Comparison of ENCODE assay signal across 10 cellular contexts in the genomic region with DNA sequence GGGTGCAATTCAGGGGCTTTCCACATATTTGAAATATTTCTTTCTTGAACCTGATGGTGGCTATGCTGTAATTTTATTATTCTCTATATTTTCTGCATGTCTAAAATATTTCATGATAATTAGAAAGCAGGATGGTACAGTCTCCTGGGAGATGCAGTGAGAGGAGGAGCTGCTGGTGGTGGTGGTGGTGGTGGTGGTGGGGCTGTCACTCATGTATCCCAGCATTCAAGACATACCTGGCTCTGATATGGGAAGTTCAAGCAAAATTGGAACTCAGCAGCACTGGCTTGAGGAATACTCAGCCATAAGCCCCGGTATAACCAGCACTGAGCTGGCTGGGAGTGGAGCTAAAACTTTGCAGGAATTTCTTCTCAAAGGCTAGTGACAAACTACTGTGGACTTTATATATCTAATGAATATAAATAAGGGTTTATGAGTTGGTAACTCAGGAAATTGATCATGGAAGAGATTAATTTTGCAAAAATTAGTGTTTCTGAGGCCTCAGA.
DNase-seq lines count a peak whose midpoint lies in the region; ATAC-seq and TF ChIP-seq lines count a peak whose summit lies in the region.
"Had no signal": no experiment of that assay in that cellular context is flagged by ENCODE, and none has a peak within 500 bp of the region (broad histone marks: within the 10 kb centered on the region; RNA-seq: fewer than 3 reads in every experiment).

No MANE protein-coding gene starts in this region.

- H3K27ac ChIP-seq in OCI-LY3 (ENCODE audit: low read length), result no peak overlapping the region

- H3K9me3 ChIP-seq in OCI-LY3 (ENCODE audit: insufficient read depth, low read length), result no peaks in the 10 kb centered on the region

- in situ Hi-C loops in KBM-7 (cut with MboI; ENCODE audit: low pct_unique_long_range_greater_than_20kb, low sequenced_read_pairs), result loop anchor here (10.0 kb wide), 1 partner anchor 241 kb away; no protein-coding TSS in a partner anchor

- H3K4me3 ChIP-seq in OCI-LY3 (ENCODE audit: low read length), result peak overlapping the region; percentile 16; the same call in 1 of the 2 replicates

- peaks cover 22% of the 10 kb centered on the region for H3K36me3 Mint-ChIP-seq in activated naive CD8-positive, alpha-beta T cell
- peaks cover 25% of the 10 kb centered on the region for H3K36me3 Mint-ChIP-seq in activated naive CD8-positive, alpha-beta T cell treated with anti-CD3 and anti-CD28 coated beads, Interleukin-2, amount 50 U/mL, for 24 hours (ENCODE audit: low read depth)
- H3K36me3 Mint-ChIP-seq in effector memory CD8-positive, alpha-beta T cell (ENCODE audit: insufficient read depth), result peaks cover 33% of the 10 kb centered on the region
- peaks cover 56% of the 10 kb centered on the region for H3K36me3 Mint-ChIP-seq in stimulated activated effector memory CD8-positive, alpha-beta T cell treated with anti-CD3 and anti-CD28 coated beads, Interleukin-12 subunit alpha, Interleukin-12 subunit beta, amount 100 ng/mL, for 72 hours
- H3K36me3 Mint-ChIP-seq in stimulated activated naive B cell treated with anti-CD40 and anti-IgM and Interleukin-4, amounts not matched to agents 10 μg/mL and 1 μg/mL and 100 μg/mL, for 72 hours, result peaks cover 33 to 50% of the 10 kb centered on the region in 2 donors

- H3K27me3 ChIP-seq in OCI-LY3 (ENCODE audit: low read depth, low read length), result peaks cover 21% of the 10 kb centered on the region

- H4K20me1 ChIP-seq in OCI-LY3 (ENCODE audit: insufficient read depth, low read length), result no peaks in the 10 kb centered on the region

- no peak overlapping the region for H3K9ac ChIP-seq in OCI-LY3 (ENCODE audit: low read length)

- peaks cover 18% of the 10 kb centered on the region for H3K4me1 ChIP-seq in OCI-LY3 (ENCODE audit: low read length)

- peak overlapping the region; percentile 6 for H3K27ac Mint-ChIP-seq in activated naive CD8-positive, alpha-beta T cell
- no peak overlapping the region for H3K27ac Mint-ChIP-seq in activated naive CD8-positive, alpha-beta T cell treated with anti-CD3 and anti-CD28 coated beads, Interleukin-2, amount 50 U/mL, for 24 hours
- H3K27ac Mint-ChIP-seq in effector memory CD8-positive, alpha-beta T cell, result peak overlapping the region; percentile 38 to 70
- no peak overlapping the region for H3K27ac Mint-ChIP-seq in stimulated activated effector memory CD8-positive, alpha-beta T cell treated with anti-CD3 and anti-CD28 coated beads, Interleukin-12 subunit alpha, Interleukin-12 subunit beta, amount 100 ng/mL, for 72 hours
- H3K27ac Mint-ChIP-seq in stimulated activated naive B cell treated with anti-CD40 and anti-IgM and Interleukin-4, amounts not matched to agents 10 μg/mL and 1 μg/mL and 100 μg/mL, for 72 hours, result no peak overlapping the region

- no peak for DNase-seq in activated naive CD8-positive, alpha-beta T cell treated with anti-CD3 and anti-CD28 coated beads, Interleukin-2, amount 50 U/mL, for 24 hours
- no peak for DNase-seq in effector memory CD8-positive, alpha-beta T cell
- no peak for DNase-seq in stimulated activated effector memory CD8-positive, alpha-beta T cell treated with anti-CD3 and anti-CD28 coated beads, Interleukin-12 subunit alpha, Interleukin-12 subunit beta, amount 100 ng/mL, for 72 hours (ENCODE audit: low spot score in 2 of 2)
- DNase-seq in KBM-7, result no peak
- DNase-seq in stimulated activated naive B cell treated with anti-CD40 and anti-IgM and Interleukin-4, amounts not matched to agents 10 μg/mL and 1 μg/mL and 100 μg/mL, for 72 hours, result no peak
- DNase-seq: DMS 273 treated with DMSO at 0.1 percent for 48 hours, SIG-M5 had no signal

- H3K4me3 Mint-ChIP-seq in activated naive CD8-positive, alpha-beta T cell, result peak overlapping the region; percentile 65
- no peak overlapping the region for H3K4me3 Mint-ChIP-seq in activated naive CD8-positive, alpha-beta T cell treated with anti-CD3 and anti-CD28 coated beads, Interleukin-2, amount 50 U/mL, for 24 hours
- H3K4me3 Mint-ChIP-seq in effector memory CD8-positive, alpha-beta T cell, result peak overlapping the region; percentile 68 to 77
- H3K4me3 Mint-ChIP-seq in stimulated activated effector memory CD8-positive, alpha-beta T cell treated with anti-CD3 and anti-CD28 coated beads, Interleukin-12 subunit alpha, Interleukin-12 subunit beta, amount 100 ng/mL, for 72 hours, result peak overlapping the region; percentile 27
- no peak overlapping the region for H3K4me3 Mint-ChIP-seq in stimulated activated naive B cell treated with anti-CD40 and anti-IgM and Interleukin-4, amounts not matched to agents 10 μg/mL and 1 μg/mL and 100 μg/mL, for 72 hours

- no peaks in the 10 kb centered on the region for H3K27me3 Mint-ChIP-seq in activated naive CD8-positive, alpha-beta T cell
- no peaks in the 10 kb centered on the region for H3K27me3 Mint-ChIP-seq in activated naive CD8-positive, alpha-beta T cell treated with anti-CD3 and anti-CD28 coated beads, Interleukin-2, amount 50 U/mL, for 24 hours
- H3K27me3 Mint-ChIP-seq in effector memory CD8-positive, alpha-beta T cell, result no peaks in the 10 kb centered on the region
- H3K27me3 Mint-ChIP-seq in stimulated activated naive B cell treated with anti-CD40 and anti-IgM and Interleukin-4, amounts not matched to agents 10 μg/mL and 1 μg/mL and 100 μg/mL, for 72 hours, result no peaks in the 10 kb centered on the region

- no peak for TF ChIP-seq CTCF in OCI-LY3 (IDR thresholded peaks at IDR 0.05; ENCODE audit: low read depth, low read length)

- no peak overlapping the region for H2AFZ ChIP-seq in OCI-LY3 (ENCODE audit: low read depth, low read length)

- no peaks in the 10 kb centered on the region for H3K9me3 Mint-ChIP-seq in activated naive CD8-positive, alpha-beta T cell (ENCODE audit: low read depth)
- no peaks in the 10 kb centered on the region for H3K9me3 Mint-ChIP-seq in activated naive CD8-positive, alpha-beta T cell treated with anti-CD3 and anti-CD28 coated beads, Interleukin-2, amount 50 U/mL, for 24 hours
- no peaks in the 10 kb centered on the region for H3K9me3 Mint-ChIP-seq in effector memory CD8-positive, alpha-beta T cell
- H3K9me3 Mint-ChIP-seq in stimulated activated effector memory CD8-positive, alpha-beta T cell treated with anti-CD3 and anti-CD28 coated beads, Interleukin-12 subunit alpha, Interleukin-12 subunit beta, amount 100 ng/mL, for 72 hours, result no peaks in the 10 kb centered on the region
- H3K9me3 Mint-ChIP-seq in stimulated activated naive B cell treated with anti-CD40 and anti-IgM and Interleukin-4, amounts not matched to agents 10 μg/mL and 1 μg/mL and 100 μg/mL, for 72 hours, result peaks cover 1 to 5% of the 10 kb centered on the region in 2 donors

- H3K4me2 ChIP-seq in OCI-LY3 (ENCODE audit: low read length), result peak overlapping the region; percentile 53

- ATAC-seq in activated naive CD8-positive, alpha-beta T cell treated with anti-CD3 and anti-CD28 coated beads, Interleukin-2, amount 50 U/mL, for 24 hours, result no peak
- no peak for ATAC-seq in effector memory CD8-positive, alpha-beta T cell (replicated peaks)
- ATAC-seq in stimulated activated effector memory CD8-positive, alpha-beta T cell treated with anti-CD3 and anti-CD28 coated beads, Interleukin-12 subunit alpha, Interleukin-12 subunit beta, amount 100 ng/mL, for 72 hours, result no peak
- no peak for ATAC-seq in stimulated activated naive B cell treated with anti-CD40 and anti-IgM and Interleukin-4, amounts not matched to agents 10 μg/mL and 1 μg/mL and 100 μg/mL, for 72 hours (replicated peaks)
- no peak for ATAC-seq in GM18873 (IDR thresholded peaks at IDR 0.05; ENCODE audit: low FRiP score, unreplicated experiment)

- H3K36me3 ChIP-seq in OCI-LY3 (replicated peaks; ENCODE audit: low read depth, low read length), result no peaks in the 10 kb centered on the region

- H3K79me2 ChIP-seq in OCI-LY3 (ENCODE audit: low read length), result no peaks in the 10 kb centered on the region

- peaks cover 52% of the 10 kb centered on the region for H3K4me1 Mint-ChIP-seq in activated naive CD8-positive, alpha-beta T cell (ENCODE audit: low read depth)
- peaks cover 40% of the 10 kb centered on the region for H3K4me1 Mint-ChIP-seq in activated naive CD8-positive, alpha-beta T cell treated with anti-CD3 and anti-CD28 coated beads, Interleukin-2, amount 50 U/mL, for 24 hours
- peaks cover 46 to 58% of the 10 kb centered on the region in 2 donors for H3K4me1 Mint-ChIP-seq in effector memory CD8-positive, alpha-beta T cell (ENCODE audit: low read depth in 2 of 2)
- peaks cover 56% of the 10 kb centered on the region for H3K4me1 Mint-ChIP-seq in stimulated activated effector memory CD8-positive, alpha-beta T cell treated with anti-CD3 and anti-CD28 coated beads, Interleukin-12 subunit alpha, Interleukin-12 subunit beta, amount 100 ng/mL, for 72 hours
- peaks cover 30 to 47% of the 10 kb centered on the region in 2 donors for H3K4me1 Mint-ChIP-seq in stimulated activated naive B cell treated with anti-CD40 and anti-IgM and Interleukin-4, amounts not matched to agents 10 μg/mL and 1 μg/mL and 100 μg/mL, for 72 hours

Comparison
In these comparisons a context has a peak if more than half of its experiments do, and no peak if none do; other contexts are left out.
1. H3K27ac Mint-ChIP-seq: peak in activated naive CD8-positive, alpha-beta T cell (single experiment) and effector memory CD8-positive, alpha-beta T cell (2 of 2); none in activated naive CD8-positive, alpha-beta T cell treated with anti-CD3 and anti-CD28 coated beads, Interleukin-2, amount 50 U/mL, for 24 hours (single experiment), stimulated activated effector memory CD8-positive, alpha-beta T cell treated with anti-CD3 and anti-CD28 coated beads, Interleukin-12 subunit alpha, Interleukin-12 subunit beta, amount 100 ng/mL, for 72 hours (single experiment) and stimulated activated naive B cell treated with anti-CD40 and anti-IgM and Interleukin-4, amounts not matched to agents 10 μg/mL and 1 μg/mL and 100 μg/mL, for 72 hours (single experiment).
2. H3K4me3 Mint-ChIP-seq: peak in activated naive CD8-positive, alpha-beta T cell (single experiment), effector memory CD8-positive, alpha-beta T cell (2 of 2) and stimulated activated effector memory CD8-positive, alpha-beta T cell treated with anti-CD3 and anti-CD28 coated beads, Interleukin-12 subunit alpha, Interleukin-12 subunit beta, amount 100 ng/mL, for 72 hours (single experiment); none in activated naive CD8-positive, alpha-beta T cell treated with anti-CD3 and anti-CD28 coated beads, Interleukin-2, amount 50 U/mL, for 24 hours (single experiment) and stimulated activated naive B cell treated with anti-CD40 and anti-IgM and Interleukin-4, amounts not matched to agents 10 μg/mL and 1 μg/mL and 100 μg/mL, for 72 hours (0 of 2).